13 cellular contexts compared by ENCODE assay signal in genomic region chr9:120733190-120733589, GRCh38. TPM values are rescaled to one million over a fixed set of nuclear protein-coding genes. Genes with fewer than 3 reads are reported as not detected.
DNase-seq lines count a peak whose midpoint lies in the region; ATAC-seq and TF ChIP-seq lines count a peak whose summit lies in the region.
"Had no signal": no experiment of that assay in that cellular context is flagged by ENCODE, and none has a peak within 500 bp of the region (broad histone marks: within the 10 kb centered on the region; RNA-seq: fewer than 3 reads in every experiment).

No MANE protein-coding gene starts in this region.

- H3K9ac ChIP-seq in adipocyte (ENCODE audit: low read length), result peak overlapping the region; percentile 75

- TF ChIP-seq CTCF in fibroblast of villous mesenchyme (IDR thresholded peaks at IDR 0.05; ENCODE audit: insufficient read depth, low read depth, low read length) (no peak), lung (IDR thresholded peaks at IDR 0.05; ENCODE audit: control extremely low read depth, extremely low read depth) (no peak), upper lobe of right lung (IDR thresholded peaks at IDR 0.05) (no peak), Calu3 (IDR thresholded peaks at IDR 0.05; ENCODE audit: unreplicated experiment) (no peak)
- TF ChIP-seq CTCF in activated CD8-positive, alpha-beta T cell treated with anti-CD3 and anti-CD28 coated beads for 36 hours (IDR thresholded peaks at IDR 0.05), result no peak

- DNase-seq in adipocyte (ENCODE audit: low read depth) (peak; percentile 43), fibroblast of villous mesenchyme (ENCODE audit: low read depth) (peak; percentile 40), lung (ENCODE audit: low spot score) (peak; percentile 79), upper lobe of right lung (peak; percentile 78), Calu3 (no peak)
- no peak for DNase-seq in activated CD8-positive, alpha-beta T cell treated with anti-CD3 and anti-CD28 coated beads for 36 hours
- DNase-seq: activated effector memory CD4-positive, alpha-beta T cell treated with anti-CD3 and anti-CD28 coated beads, Interleukin-2, amount 50 U/mL, for 16 hours; DMS 273 treated with DMSO at 0.1 percent for 48 hours; NCI-H1092; NCI-H526 treated with DMSO at 0.1 percent for 48 hours had no signal

- H3K4me1 Mint-ChIP-seq in activated CD8-positive, alpha-beta T cell treated with anti-CD3 and anti-CD28 coated beads for 36 hours (ENCODE audit: low read depth), result peaks cover 3% of the 10 kb centered on the region
- peaks cover 30% of the 10 kb centered on the region for H3K4me1 Mint-ChIP-seq in Calu3 (ENCODE audit: low read depth, unreplicated experiment)

- H3K36me3 ChIP-seq in adipocyte (ENCODE audit: control insufficient read depth, insufficient read depth, low read length, severe bottlenecking) (no peaks in the 10 kb centered on the region), lung (ENCODE audit: control insufficient read depth in 2 of 2, insufficient read depth in 2 of 2, low read length in 2 of 2) (no peaks in the 10 kb centered on the region), upper lobe of right lung (no peaks in the 10 kb centered on the region)

- no peak overlapping the region for H3K27ac Mint-ChIP-seq in activated CD8-positive, alpha-beta T cell treated with anti-CD3 and anti-CD28 coated beads for 36 hours
- no peak overlapping the region for H3K27ac Mint-ChIP-seq in Calu3 (ENCODE audit: unreplicated experiment)
- H3K27ac Mint-ChIP-seq: natural killer cell treated with Interleukin-12 subunit alpha and Interleukin-12 subunit beta and Interleukin-15 and Interleukin-18, amount 100 ng/mL, for 72 hours had no signal

- ATAC-seq in lung (ENCODE audit: insufficient read depth, low FRiP score) (peak; percentile 39), upper lobe of right lung (peak; percentile 76), HG03196 (IDR thresholded peaks at IDR 0.05; ENCODE audit: unreplicated experiment) (no peak)
- ATAC-seq in activated CD8-positive, alpha-beta T cell treated with anti-CD3 and anti-CD28 coated beads for 36 hours, result no peak
- ATAC-seq: natural killer cell treated with Interleukin-12 subunit alpha and Interleukin-12 subunit beta and Interleukin-15 and Interleukin-18, amount 100 ng/mL, for 72 hours had no signal

- no TSS peak for BruUV-seq in Calu3 (replicated peaks; lab: Mats Ljungman, UMichigan)

- peak overlapping the region in 1 of 2 donors; percentile 67 for H3K27ac ChIP-seq in lung (ENCODE audit: low read depth in 1 of 2, low read length in 1 of 2)
- peak overlapping the region; percentile 65 for H3K27ac ChIP-seq in upper lobe of right lung
- H3K27ac ChIP-seq: SK-N-MC had no signal

- POLR2A ChIA-PET in activated CD8-positive, alpha-beta T cell treated with anti-CD3 and anti-CD28 coated beads for 36 hours (lab: Charles Lee), result no interaction called here

- no peaks in the 10 kb centered on the region for H3K36me3 Mint-ChIP-seq in activated CD8-positive, alpha-beta T cell treated with anti-CD3 and anti-CD28 coated beads for 36 hours (ENCODE audit: low read depth)
- H3K36me3 Mint-ChIP-seq in Calu3 (ENCODE audit: insufficient read depth, unreplicated experiment), result no peaks in the 10 kb centered on the region
- H3K36me3 Mint-ChIP-seq: natural killer cell treated with Interleukin-12 subunit alpha and Interleukin-12 subunit beta and Interleukin-15 and Interleukin-18, amount 100 ng/mL, for 72 hours had no signal

- 55 to 63% methylated on average over 5 of the region's 5 CpGs for WGBS in lung, 2 donors

- H3K4me3 Mint-ChIP-seq in activated CD8-positive, alpha-beta T cell treated with anti-CD3 and anti-CD28 coated beads for 36 hours, result no peak overlapping the region
- H3K4me3 Mint-ChIP-seq in Calu3 (ENCODE audit: low read depth, unreplicated experiment), result no peak overlapping the region
- H3K4me3 Mint-ChIP-seq: natural killer cell treated with Interleukin-12 subunit alpha and Interleukin-12 subunit beta and Interleukin-15 and Interleukin-18, amount 100 ng/mL, for 72 hours had no signal

- H3K27me3 ChIP-seq in adipocyte (replicated peaks; ENCODE audit: control insufficient read depth, insufficient read depth, low read length) (no peaks in the 10 kb centered on the region), lung (ENCODE audit: control insufficient read depth, insufficient read depth) (no peaks in the 10 kb centered on the region), upper lobe of right lung (no peaks in the 10 kb centered on the region)

- no peaks in the 10 kb centered on the region for H3K9me3 Mint-ChIP-seq in activated CD8-positive, alpha-beta T cell treated with anti-CD3 and anti-CD28 coated beads for 36 hours
- H3K9me3 Mint-ChIP-seq in Calu3 (ENCODE audit: low read depth, unreplicated experiment), result no peaks in the 10 kb centered on the region
- H3K9me3 Mint-ChIP-seq: natural killer cell treated with Interleukin-12 subunit alpha and Interleukin-12 subunit beta and Interleukin-15 and Interleukin-18, amount 100 ng/mL, for 72 hours had no signal

- H3K9me3 ChIP-seq in adipocyte (ENCODE audit: control insufficient read depth, low read length) (no peaks in the 10 kb centered on the region), lung (ENCODE audit: control insufficient read depth in 2 of 2, insufficient read depth in 1 of 2, low read length in 1 of 2) (peaks cover 0 to 1% of the 10 kb centered on the region in 2 donors), upper lobe of right lung (no peaks in the 10 kb centered on the region)

- H3K27me3 Mint-ChIP-seq in activated CD8-positive, alpha-beta T cell treated with anti-CD3 and anti-CD28 coated beads for 36 hours, result no peaks in the 10 kb centered on the region
- H3K27me3 Mint-ChIP-seq in Calu3 (ENCODE audit: unreplicated experiment), result no peaks in the 10 kb centered on the region
- H3K27me3 Mint-ChIP-seq: natural killer cell treated with Interleukin-12 subunit alpha and Interleukin-12 subunit beta and Interleukin-15 and Interleukin-18, amount 100 ng/mL, for 72 hours had no signal

- CTCF ChIA-PET in activated CD8-positive, alpha-beta T cell treated with anti-CD3 and anti-CD28 coated beads for 36 hours (lab: Charles Lee), result interaction anchor here (1.2 kb wide), 1 partner anchor 33 kb away, joined by 3 read pairs; no protein-coding TSS in a partner anchor
- CTCF ChIA-PET in Calu3 (lab: Charles Lee), result no interaction called here

- intact Hi-C loops in upper lobe of right lung (cut with DNase I) (no loop called here), Calu3 (cut with micrococcal nuclease; ENCODE audit: unreplicated experiment) (loop anchor here (5.0 kb wide), 1 partner anchor 116 kb away; no protein-coding TSS in a partner anchor)
- intact Hi-C loops in activated CD8-positive, alpha-beta T cell treated with anti-CD3 and anti-CD28 coated beads for 36 hours (cut with micrococcal nuclease), result no loop called here

- H3K4me3 ChIP-seq in adipocyte (ENCODE audit: low read length), result no peak overlapping the region
- H3K4me3 ChIP-seq in fibroblast of villous mesenchyme (ENCODE audit: low read depth, low read length), result no peak overlapping the region
- H3K4me3 ChIP-seq in lung, result no peak overlapping the region
- no peak overlapping the region for H3K4me3 ChIP-seq in upper lobe of right lung
- H3K4me3 ChIP-seq: SK-N-MC had no signal

- H3K4me1 ChIP-seq in adipocyte (ENCODE audit: control insufficient read depth, insufficient read depth, low read length) (peaks cover 82% of the 10 kb centered on the region), lung (ENCODE audit: control insufficient read depth in 2 of 2, insufficient read depth in 2 of 2, low read length in 2 of 2) (peaks cover 0 to 6% of the 10 kb centered on the region in 2 donors), upper lobe of right lung (peaks cover 38% of the 10 kb centered on the region)

RNA-seq across cellular contexts. Expression of gene MEGF9, which starts 18.9 kb away (rescaled TPM):
- total RNA-seq in fibroblast of villous mesenchyme, result 4.3 and 5.5 TPM in 2 replicates
- 10 to 100 TPM; 22.0 to 48.3 TPM for total RNA-seq in lung
- 10 to 100 TPM; 19.2 to 39.2 TPM for polyA plus RNA-seq in lung
- 92.9 TPM for total RNA-seq in upper lobe of right lung
- total RNA-seq in activated CD8-positive, alpha-beta T cell treated with anti-CD3 and anti-CD28 coated beads for 36 hours, result 1 to 10 TPM; 3.0 to 3.2 TPM
- 6.9 and 7.1 TPM in 2 replicates for total RNA-seq in Calu3 (2022)

Comparison
In these comparisons a context has a peak if more than half of its experiments do, and no peak if none do; other contexts are left out.
1. DNase-seq: peak in adipocyte (single experiment), fibroblast of villous mesenchyme (single experiment), lung (single experiment) and upper lobe of right lung (single experiment); none in activated CD8-positive, alpha-beta T cell treated with anti-CD3 and anti-CD28 coated beads for 36 hours (single experiment) and Calu3 (single experiment).
2. ATAC-seq: peak in lung (single experiment) and upper lobe of right lung (single experiment); none in HG03196 (single experiment) and activated CD8-positive, alpha-beta T cell treated with anti-CD3 and anti-CD28 coated beads for 36 hours (single experiment).